29 cellular contexts compared by ENCODE assay signal in the genomic region with DNA sequence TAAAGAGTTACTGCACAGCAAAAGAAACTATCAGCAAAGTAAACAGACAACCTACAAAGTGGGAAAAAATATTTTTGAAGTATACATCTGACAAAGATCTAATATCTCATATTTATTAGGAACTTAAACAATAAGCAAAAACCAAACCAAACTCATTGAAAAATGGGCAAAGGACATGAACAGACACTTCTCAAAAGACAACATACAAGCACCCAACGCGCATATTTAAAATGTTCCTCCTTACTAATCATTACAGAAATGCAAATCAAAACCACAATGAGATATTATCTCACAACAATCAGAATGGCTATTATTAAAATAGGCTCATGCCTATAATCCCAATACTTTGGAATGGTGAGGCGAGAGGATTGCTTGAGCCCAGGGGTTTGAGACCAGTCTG.
"Had no signal": no experiment of that assay in that cellular context is flagged by ENCODE, and none has a peak within 500 bp of the region (broad histone marks: within the 10 kb centered on the region; RNA-seq: fewer than 3 reads in every experiment).

No MANE protein-coding gene starts in this region.

- H3K4me3 Mint-ChIP-seq: stimulated activated effector memory CD8-positive, alpha-beta T cell treated with anti-CD3 and anti-CD28 coated beads, Interleukin-12 subunit alpha, Interleukin-12 subunit beta, amount 100 ng/mL, for 72 hours; stimulated activated memory B cell treated with anti-CD40 and anti-IgM and Interleukin-4, amounts not matched to agents 10 μg/mL and 1 μg/mL and 100 μg/mL, for 72 hours; stimulated activated naive B cell treated with anti-CD40 and anti-IgM and Interleukin-4, amounts not matched to agents 10 μg/mL and 1 μg/mL and 100 μg/mL, for 72 hours; stimulated activated naive CD8-positive, alpha-beta T cell treated with anti-CD3 and anti-CD28 coated beads, Interleukin-15, amount 100 ng/mL, for 72 hours; stimulated activated naive CD8-positive, alpha-beta T cell treated with anti-CD3 and anti-CD28 coated beads, Interleukin-15, Interleukin-2, amounts not matched to agents 100 ng/mL and 50 ng/mL, for 24 hours; type B pancreatic cell had no signal

- FAIRE-seq: urothelium cell line had no signal

- ATAC-seq: stimulated activated effector memory CD8-positive, alpha-beta T cell treated with anti-CD3 and anti-CD28 coated beads, Interleukin-12 subunit alpha, Interleukin-12 subunit beta, amount 100 ng/mL, for 72 hours; stimulated activated memory B cell treated with anti-CD40 and anti-IgM and Interleukin-4, amounts not matched to agents 10 μg/mL and 1 μg/mL and 100 μg/mL, for 72 hours; stimulated activated naive B cell treated with anti-CD40 and anti-IgM and Interleukin-4, amounts not matched to agents 10 μg/mL and 1 μg/mL and 100 μg/mL, for 72 hours; stimulated activated naive CD8-positive, alpha-beta T cell treated with anti-CD3 and anti-CD28 coated beads, Interleukin-15, amount 100 ng/mL, for 72 hours; stimulated activated naive CD8-positive, alpha-beta T cell treated with anti-CD3 and anti-CD28 coated beads, Interleukin-15, Interleukin-2, amounts not matched to agents 100 U/mL and 50 U/mL, for 24 hours; upper lobe of right lung had no signal

- H3K27ac Mint-ChIP-seq: stimulated activated effector memory CD8-positive, alpha-beta T cell treated with anti-CD3 and anti-CD28 coated beads, Interleukin-12 subunit alpha, Interleukin-12 subunit beta, amount 100 ng/mL, for 72 hours; stimulated activated memory B cell treated with anti-CD40 and anti-IgM and Interleukin-4, amounts not matched to agents 10 μg/mL and 1 μg/mL and 100 μg/mL, for 72 hours; stimulated activated naive B cell treated with anti-CD40 and anti-IgM and Interleukin-4, amounts not matched to agents 10 μg/mL and 1 μg/mL and 100 μg/mL, for 72 hours; stimulated activated naive CD8-positive, alpha-beta T cell treated with anti-CD3 and anti-CD28 coated beads, Interleukin-15, amount 100 ng/mL, for 72 hours; stimulated activated naive CD8-positive, alpha-beta T cell treated with anti-CD3 and anti-CD28 coated beads, Interleukin-15, Interleukin-2, amounts not matched to agents 100 ng/mL and 50 ng/mL, for 24 hours; type B pancreatic cell had no signal

- H3K4me3 ChIP-seq: stomach, suprapubic skin, testis, thoracic aorta, thyroid gland, tibial artery, tibial nerve, transverse colon, upper lobe of left lung, upper lobe of right lung, uterus, vagina had no signal

- H3K4me1 ChIP-seq: stomach, suprapubic skin, testis, thyroid gland, tibial artery, tibial nerve, transverse colon, upper lobe of left lung, upper lobe of right lung, uterus, vagina had no signal

- H3K4me1 Mint-ChIP-seq: stimulated activated effector memory CD8-positive, alpha-beta T cell treated with anti-CD3 and anti-CD28 coated beads, Interleukin-12 subunit alpha, Interleukin-12 subunit beta, amount 100 ng/mL, for 72 hours; stimulated activated memory B cell treated with anti-CD40 and anti-IgM and Interleukin-4, amounts not matched to agents 10 μg/mL and 1 μg/mL and 100 μg/mL, for 72 hours; stimulated activated naive B cell treated with anti-CD40 and anti-IgM and Interleukin-4, amounts not matched to agents 10 μg/mL and 1 μg/mL and 100 μg/mL, for 72 hours; stimulated activated naive CD8-positive, alpha-beta T cell treated with anti-CD3 and anti-CD28 coated beads, Interleukin-15, amount 100 ng/mL, for 72 hours had no signal

- H3K36me3 Mint-ChIP-seq: stimulated activated effector memory CD8-positive, alpha-beta T cell treated with anti-CD3 and anti-CD28 coated beads, Interleukin-12 subunit alpha, Interleukin-12 subunit beta, amount 100 ng/mL, for 72 hours; stimulated activated memory B cell treated with anti-CD40 and anti-IgM and Interleukin-4, amounts not matched to agents 10 μg/mL and 1 μg/mL and 100 μg/mL, for 72 hours; type B pancreatic cell had no signal

- H3K27ac ChIP-seq: stomach, suprapubic skin, testis, thoracic aorta, thyroid gland, tibial artery, tibial nerve, transverse colon, upper lobe of left lung, upper lobe of right lung, uterus, vagina had no signal

- H3K36me3 ChIP-seq: stomach, suprapubic skin, thoracic aorta, thyroid gland, transverse colon, upper lobe of left lung, upper lobe of right lung, uterus, vagina had no signal

- DNase-seq: stimulated activated CD4-positive, alpha-beta T cell treated with anti-CD3 and anti-CD28 coated beads, Interleukin-2, amount 100 ng/mL, for 48 hours; stimulated activated CD4-positive, alpha-beta T cell treated with anti-CD3 and anti-CD28 coated beads, Interleukin-4, amount 100 ng/mL, for 1 hour; stimulated activated CD4-positive, alpha-beta T cell treated with anti-CD3 and anti-CD28 coated beads, Interleukin-4, amount 100 ng/mL, for 24 hours; stimulated activated CD4-positive, alpha-beta T cell treated with anti-CD3 and anti-CD28 coated beads, Interleukin-4, amount 100 ng/mL, for 4 hours; stimulated activated CD8-positive, alpha-beta memory T cell treated with anti-CD3 and anti-CD28 coated beads, Interleukin-4, amount 100 ng/mL, for 48 hours; stimulated activated naive B cell treated with anti-CD40 and anti-IgM and Interleukin-4, amounts not matched to agents 10 μg/mL and 1 μg/mL and 100 μg/mL, for 72 hours; stimulated activated naive CD4-positive, alpha-beta T cell; stimulated activated naive CD4-positive, alpha-beta T cell treated with Interleukin-2 at 50 U/mL for 16 hours; stimulated activated naive CD8-positive, alpha-beta T cell treated with anti-CD3 and anti-CD28 coated beads, Interleukin-15, amount 100 ng/mL, for 72 hours; stimulated activated naive CD8-positive, alpha-beta T cell treated with anti-CD3 and anti-CD28 coated beads, Interleukin-15, Interleukin-2, amounts not matched to agents 100 U/mL and 50 U/mL, for 24 hours; stomach; substantia nigra; testis; thyroid gland; tibial artery; transverse colon; trophoblast cell; upper lobe of left lung; upper lobe of right lung; uterus had no signal

- H3K27me3 ChIP-seq: stomach, suprapubic skin, testis, thyroid gland, tibial artery, tibial nerve, transverse colon, upper lobe of left lung, upper lobe of right lung, uterus, vagina had no signal

- H3K9me3 ChIP-seq: suprapubic skin, testis, thyroid gland, transverse colon, upper lobe of left lung, upper lobe of right lung, uterus, vagina had no signal

- H3K27me3 Mint-ChIP-seq: stimulated activated naive CD8-positive, alpha-beta T cell treated with anti-CD3 and anti-CD28 coated beads, Interleukin-15, amount 100 ng/mL, for 72 hours; type B pancreatic cell had no signal
